Comparison of ENCODE assay signal across 8 cellular contexts in the genomic region with DNA sequence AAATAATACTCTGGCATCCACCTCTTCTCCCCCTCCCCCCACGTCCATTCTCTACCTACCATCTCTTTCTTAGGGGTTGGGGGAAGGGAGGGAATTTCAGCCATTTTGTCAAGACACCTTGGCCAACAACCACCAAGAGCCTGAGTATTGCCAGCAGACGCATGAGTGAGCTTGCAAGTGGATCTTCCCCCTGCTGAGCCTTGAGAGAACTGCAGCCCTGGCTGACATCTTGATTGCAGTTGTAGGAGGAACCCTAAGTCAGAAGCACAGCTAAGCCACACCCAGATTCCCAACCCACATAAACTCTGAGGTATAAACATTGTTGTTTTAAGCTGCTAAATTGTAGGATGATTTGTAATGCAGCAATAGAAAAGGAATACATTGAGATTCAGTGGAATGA.
DNase-seq lines count a peak whose midpoint lies in the region; ATAC-seq and TF ChIP-seq lines count a peak whose summit lies in the region.

No MANE protein-coding gene starts in this region.

- no peak overlapping the region for H3K27ac ChIP-seq in 22Rv1

- in situ Hi-C loops in astrocyte of the cerebellum (cut with HindIII; ENCODE audit: low sequenced_read_pairs): no loop called here

- ATAC-seq in GM18517 (IDR thresholded peaks at IDR 0.05; ENCODE audit: unreplicated experiment) (peak; percentile 74), HG03103 (IDR thresholded peaks at IDR 0.05; ENCODE audit: low read depth, unreplicated experiment) (peak; percentile 95)
- ATAC-seq in stimulated activated naive CD8-positive, alpha-beta T cell treated with anti-CD3 and anti-CD28 coated beads, Interleukin-15, Interleukin-2, amounts not matched to agents 100 U/mL and 50 U/mL, for 24 hours: no peak

- H3K4me3 ChIP-seq in astrocyte of the cerebellum (ENCODE audit: low read depth, low read length): no peak overlapping the region

- no peak for DNase-seq in astrocyte of the cerebellum (ENCODE audit: low read depth)
- no peak for DNase-seq in NCI-H2107 (lab: John Stamatoyannopoulos, UW)
- DNase-seq in stimulated activated naive CD8-positive, alpha-beta T cell treated with anti-CD3 and anti-CD28 coated beads, Interleukin-15, Interleukin-2, amounts not matched to agents 100 U/mL and 50 U/mL, for 24 hours: no peak
- DNase-seq in KG1 (lab: John Stamatoyannopoulos, UW): no peak
- no peak for DNase-seq in MV-4-11 (lab: John Stamatoyannopoulos, UW)

- TF ChIP-seq CTCF in 22Rv1 (IDR thresholded peaks at IDR 0.05) (peak; percentile 29; the same call in 1 of the 2 replicates), astrocyte of the cerebellum (IDR thresholded peaks at IDR 0.05; ENCODE audit: low read depth, low read length, missing control alignments) (peak; percentile 15)
